ENCODE assay signal across 11 cellular contexts in genomic region chr6:98824163-98824906, GRCh38. TPM values are rescaled to one million over a fixed set of nuclear protein-coding genes. Genes with fewer than 3 reads are reported as not detected.
A peak's percentile ranks its signal among the peaks of the same experiment; 100 is the strongest.
DNase-seq lines count a peak whose midpoint lies in the region; ATAC-seq and TF ChIP-seq lines count a peak whose summit lies in the region.
"Had no signal": no experiment of that assay in that cellular context is flagged by ENCODE, and none has a peak within 500 bp of the region (broad histone marks: within the 10 kb centered on the region; RNA-seq: fewer than 3 reads in every experiment).

No MANE protein-coding gene starts in this region.

- DNase-seq in CD8-positive, alpha-beta memory T cell, result no peak
- DNase-seq in NCI-H187 treated with DMSO at 0.1 percent for 48 hours (lab: John Stamatoyannopoulos, UW) (peak; percentile 48), ecto neural progenitor cell (ENCODE audit: low spot score) (peak; percentile 68), GM19240 (ENCODE audit: insufficient read length, low spot score) (no peak), LoVo (ENCODE audit: low spot score) (no peak)
- DNase-seq in stimulated activated CD4-positive, alpha-beta T cell treated with anti-CD3 and anti-CD28 coated beads, Interleukin-2, amount 100 ng/mL, for 48 hours, result no peak

- POLR2A ChIA-PET in CD8-positive, alpha-beta memory T cell (lab: Charles Lee), result no interaction called here

- H3K36me3 Mint-ChIP-seq in CD8-positive, alpha-beta memory T cell, result no peaks in the 10 kb centered on the region
- H3K36me3 Mint-ChIP-seq in nephron (ENCODE audit: low read depth), result no peaks in the 10 kb centered on the region

- H3K4me1 ChIP-seq in CD8-positive, alpha-beta memory T cell (ENCODE audit: insufficient read depth, low read length), result peaks cover 12% of the 10 kb centered on the region

- peaks cover 68 to 87% of the 10 kb centered on the region in 2 donors for H3K27me3 Mint-ChIP-seq in CD8-positive, alpha-beta memory T cell
- peaks cover 96% of the 10 kb centered on the region for H3K27me3 Mint-ChIP-seq in nephron (ENCODE audit: low read depth)

- H3K9me3 ChIP-seq in CD8-positive, alpha-beta memory T cell (ENCODE audit: low read length), result no peaks in the 10 kb centered on the region

- peak overlapping the region in 2 of 8 donors; percentile 1 to 45 for H3K27ac Mint-ChIP-seq in CD8-positive, alpha-beta memory T cell
- H3K27ac Mint-ChIP-seq in nephron, result no peak overlapping the region

- H3K27ac ChIP-seq in CD8-positive, alpha-beta memory T cell (ENCODE audit: low read depth, low read length), result no peak overlapping the region
- H3K27ac ChIP-seq: KMS-11 had no signal

- no peaks in the 10 kb centered on the region for H3K36me3 ChIP-seq in CD8-positive, alpha-beta memory T cell (ENCODE audit: insufficient read depth, low read length)

- peak overlapping the region; percentile 35 to 87 (median 68) for H3K4me3 Mint-ChIP-seq in CD8-positive, alpha-beta memory T cell
- H3K4me3 Mint-ChIP-seq in nephron, result peak overlapping the region; percentile 68 to 78 (median 71)

- peaks cover 25 to 37% (median 37%) of the 10 kb centered on the region in 3 donors for H3K4me1 Mint-ChIP-seq in CD8-positive, alpha-beta memory T cell
- H3K4me1 Mint-ChIP-seq in nephron, result peaks cover 42% of the 10 kb centered on the region

- TF ChIP-seq CTCF in nephron (IDR thresholded peaks at IDR 0.05; ENCODE audit: unreplicated experiment in 3 of 3), result no peak

- CTCF ChIA-PET in CD8-positive, alpha-beta memory T cell (lab: Charles Lee), result no interaction called here

- peaks cover 40% of the 10 kb centered on the region for H3K27me3 ChIP-seq in CD8-positive, alpha-beta memory T cell (ENCODE audit: insufficient read depth, low read length, poor library complexity, severe bottlenecking)

- ATAC-seq in HG03097 (IDR thresholded peaks at IDR 0.05; ENCODE audit: low FRiP score, unreplicated experiment), result no peak

- peaks cover 0 to 19% (median 5%) of the 10 kb centered on the region in 5 donors for H3K9me3 Mint-ChIP-seq in CD8-positive, alpha-beta memory T cell
- no peaks in the 10 kb centered on the region for H3K9me3 Mint-ChIP-seq in nephron

- H3K4me3 ChIP-seq in CD8-positive, alpha-beta memory T cell (ENCODE audit: low read length), result no peak overlapping the region

RNA-seq across cellular contexts. Expression of gene POU3F2, which starts 10.0 kb away (rescaled TPM):
- total RNA-seq in CD8-positive, alpha-beta memory T cell, result not detected
- not detected for polyA plus RNA-seq in CD8-positive, alpha-beta memory T cell
- total RNA-seq: bronchial epithelial cell, lung microvascular endothelial cell had no signal

Comparison
In these comparisons a context has a peak if more than half of its experiments do, and no peak if none do; other contexts are left out.
1. DNase-seq: peak in NCI-H187 treated with DMSO at 0.1 percent for 48 hours (single experiment) and ecto neural progenitor cell (single experiment); none in CD8-positive, alpha-beta memory T cell (0 of 5), GM19240 (single experiment), LoVo (single experiment) and stimulated activated CD4-positive, alpha-beta T cell treated with anti-CD3 and anti-CD28 coated beads, Interleukin-2, amount 100 ng/mL, for 48 hours (0 of 2).